ENCODE assay signal across 24 cellular contexts in genomic region chr5:97245371-97245770, GRCh38.
"Had no signal": no experiment of that assay in that cellular context is flagged by ENCODE, and none has a peak within 500 bp of the region (broad histone marks: within the 10 kb centered on the region; RNA-seq: fewer than 3 reads in every experiment).

No MANE protein-coding gene starts in this region.

- FAIRE-seq: urothelium cell line had no signal

- ATAC-seq: activated naive CD8-positive, alpha-beta T cell treated with anti-CD3 and anti-CD28 coated beads, Interleukin-2, amount 50 U/mL, for 24 hours; gastrocnemius medialis; heart right ventricle; naive thymus-derived CD8-positive, alpha-beta T cell; right cardiac atrium; stimulated activated naive CD8-positive, alpha-beta T cell treated with anti-CD3 and anti-CD28 coated beads, Interleukin-15, Interleukin-2, amounts not matched to agents 100 U/mL and 50 U/mL, for 24 hours had no signal

- H3K36me3 Mint-ChIP-seq: activated naive CD4-positive, alpha-beta T cell treated with anti-CD3 and anti-CD28 coated beads, Interleukin-2, amount 10 ng/mL, durations not matched to agents 7 days and 5 days; immature natural killer cell had no signal

- H3K4me1 ChIP-seq: gastrocnemius medialis, heart right ventricle, tibial artery had no signal

- H3K4me3 ChIP-seq: gastrocnemius medialis, heart right ventricle, skin epidermis, tibial artery had no signal

- H3K9me3 Mint-ChIP-seq: activated naive CD4-positive, alpha-beta T cell treated with anti-CD3 and anti-CD28 coated beads, Interleukin-2, amount 10 ng/mL, durations not matched to agents 7 days and 5 days; activated naive CD8-positive, alpha-beta T cell treated with anti-CD3 and anti-CD28 coated beads, Interleukin-2, amount 50 U/mL, for 24 hours had no signal

- H3K4me1 Mint-ChIP-seq: activated naive CD4-positive, alpha-beta T cell treated with anti-CD3 and anti-CD28 coated beads, Interleukin-2, amount 10 ng/mL, durations not matched to agents 7 days and 5 days; activated naive CD8-positive, alpha-beta T cell treated with anti-CD3 and anti-CD28 coated beads, Interleukin-2, amount 50 U/mL, for 24 hours; immature natural killer cell had no signal

- H3K36me3 ChIP-seq: brain microvascular endothelial cell, gastrocnemius medialis, heart right ventricle, tibial artery had no signal

- H3K4me3 Mint-ChIP-seq: activated naive CD4-positive, alpha-beta T cell treated with anti-CD3 and anti-CD28 coated beads, Interleukin-2, amount 10 ng/mL, durations not matched to agents 7 days and 5 days; activated naive CD8-positive, alpha-beta T cell treated with anti-CD3 and anti-CD28 coated beads, Interleukin-2, amount 50 U/mL, for 24 hours; immature natural killer cell; naive thymus-derived CD8-positive, alpha-beta T cell had no signal

- H3K27me3 Mint-ChIP-seq: activated naive CD4-positive, alpha-beta T cell treated with anti-CD3 and anti-CD28 coated beads, Interleukin-2, amount 10 ng/mL, durations not matched to agents 7 days and 5 days; activated naive CD8-positive, alpha-beta T cell treated with anti-CD3 and anti-CD28 coated beads, Interleukin-2, amount 50 U/mL, for 24 hours; progenitor cell of endocrine pancreas had no signal

- H3K9me3 ChIP-seq: gastrocnemius medialis had no signal

- DNase-seq: activated CD4-positive, alpha-beta T cell treated with anti-CD3 and anti-CD28 coated beads, Interleukin-2, amount 50 U/mL, for 1 hour; activated CD4-positive, CD25-positive, alpha-beta regulatory T cell; activated CD8-positive, alpha-beta memory T cell treated with anti-CD3 and anti-CD28 coated beads, Interleukin-2, amount 50 U/mL, for 4 hours; activated effector memory CD4-positive, alpha-beta T cell treated with Interleukin-2 at 50 U/mL for 16 hours; activated naive CD4-positive, alpha-beta T cell treated with anti-CD3 and anti-CD28 coated beads, Interleukin-2, amount 10 ng/mL, durations not matched to agents 7 days and 5 days; activated naive CD8-positive, alpha-beta T cell treated with anti-CD3 and anti-CD28 coated beads, Interleukin-2, amount 50 U/mL, for 24 hours; activated T-cell treated with anti-CD3 and anti-CD28 coated beads, Interleukin-2, amount 50 U/mL, for 48 hours; anterior cingulate cortex; brain microvascular endothelial cell; cortex of kidney; effector CD4-positive, alpha-beta T cell; gastrocnemius medialis; heart right ventricle; immature natural killer cell; mesenchymal stem cell; naive thymus-derived CD8-positive, alpha-beta T cell; right cardiac atrium; stimulated activated naive CD8-positive, alpha-beta T cell treated with anti-CD3 and anti-CD28 coated beads, Interleukin-15, Interleukin-2, amounts not matched to agents 100 U/mL and 50 U/mL, for 24 hours; substantia nigra; T1000; tibial artery had no signal

- H3K27ac ChIP-seq: brain microvascular endothelial cell, gastrocnemius medialis, heart right ventricle, skin epidermis, tibial artery had no signal

- H3K27ac Mint-ChIP-seq: activated naive CD4-positive, alpha-beta T cell treated with anti-CD3 and anti-CD28 coated beads, Interleukin-2, amount 10 ng/mL, durations not matched to agents 7 days and 5 days; activated naive CD8-positive, alpha-beta T cell treated with anti-CD3 and anti-CD28 coated beads, Interleukin-2, amount 50 U/mL, for 24 hours; immature natural killer cell; progenitor cell of endocrine pancreas had no signal

- H3K27me3 ChIP-seq: brain microvascular endothelial cell, gastrocnemius medialis, heart right ventricle, tibial artery had no signal
